In the genomic region with DNA sequence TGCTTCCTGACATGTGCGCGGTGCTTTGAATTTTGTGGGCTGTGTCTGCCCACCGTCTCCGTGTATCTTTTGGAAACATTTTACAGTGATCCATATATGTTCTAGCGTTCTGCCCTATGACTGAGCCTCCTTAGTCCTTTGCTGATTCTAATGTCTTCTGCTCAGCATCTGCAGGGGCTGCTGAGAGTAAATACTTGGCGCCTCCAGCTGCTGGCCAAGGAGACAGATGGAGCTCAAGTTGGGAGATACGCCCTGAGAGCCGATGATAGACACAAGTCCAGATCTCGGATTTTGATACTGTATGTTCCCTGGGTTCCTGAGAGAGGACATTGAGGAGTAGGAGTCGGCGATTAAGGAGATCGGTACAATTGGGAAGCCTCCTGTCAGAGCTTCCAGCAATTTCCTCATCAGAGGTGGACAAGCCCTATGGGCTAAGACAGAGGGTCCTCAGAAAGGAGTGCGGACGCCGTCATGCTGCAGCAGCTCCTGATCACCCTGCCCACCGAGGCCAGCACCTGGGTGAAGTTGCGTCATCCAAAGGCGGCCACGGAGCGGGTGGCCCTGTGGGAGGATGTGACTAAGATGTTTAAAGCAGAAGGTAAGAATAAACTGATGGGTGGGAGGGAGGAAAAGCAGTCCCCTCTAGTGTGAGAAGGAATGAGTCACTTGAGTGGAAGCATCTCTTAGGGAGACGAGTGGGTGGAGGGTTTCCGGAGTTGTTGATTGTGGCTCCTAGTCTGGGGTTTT, we compare ENCODE assay signal across 8 cellular contexts. TPM values are rescaled to one million over a fixed set of nuclear protein-coding genes. Genes with fewer than 3 reads are reported as not detected.
DNase-seq lines count a peak whose midpoint lies in the region; ATAC-seq and TF ChIP-seq lines count a peak whose summit lies in the region.

No MANE protein-coding gene starts in this region.

- peaks cover 0 to 3% of the 10 kb centered on the region in 2 donors for H3K4me1 ChIP-seq in ascending aorta

- CTCF ChIA-PET in BJ (lab: Yijun Ruan, JAX): interaction anchor here (0.6 to 5.4 kb wide), 5 partner anchors 12 to 112 kb away, joined by 3 to 28 read pairs (median 3); no protein-coding TSS in a partner anchor

- H3K4me3 ChIP-seq in BJ (ENCODE audit: low read depth, low read length) (peak overlapping the region; percentile 81), ascending aorta (peak overlapping the region; percentile 59 to 83), iPS-18c (ENCODE audit: insufficient read depth, low read depth, low read length) (peak overlapping the region; percentile 80), skin epidermis (peak overlapping the region; percentile 57 to 76 (median 67))

- ATAC-seq in GM19372 (IDR thresholded peaks at IDR 0.05; ENCODE audit: low read depth, unreplicated experiment): peak; percentile 38

- no peaks in the 10 kb centered on the region for H3K27me3 ChIP-seq in BJ (ENCODE audit: control insufficient read depth, insufficient read depth, low read length)
- no peaks in the 10 kb centered on the region for H3K27me3 ChIP-seq in ascending aorta

- POLR2A ChIA-PET in BJ (lab: Charles Lee): no interaction called here

- peaks cover 0 to 5% of the 10 kb centered on the region in 2 donors for H3K9me3 ChIP-seq in ascending aorta
- peaks cover 8% of the 10 kb centered on the region for H3K9me3 ChIP-seq in iPS-18c (ENCODE audit: control insufficient read depth, insufficient read depth, low read length)

- H3K27ac ChIP-seq in ascending aorta (peak overlapping the region; percentile 62 to 85), skin epidermis (peak overlapping the region in 20 of 21 experiments; percentile 12 to 92 (median 78))

- intact Hi-C loops in ascending aorta (cut with DNase I): loop anchor here (1.0 kb wide), 1 partner anchor 27 kb away; a partner anchor contains a TSS

- H3K36me3 ChIP-seq in BJ (ENCODE audit: control insufficient read depth, insufficient read depth, low read length) (no peaks in the 10 kb centered on the region), ascending aorta (no peaks in the 10 kb centered on the region)

- DNase-seq in BJ (ENCODE audit: low read depth): peak; percentile 19
- peak; percentile 58 for DNase-seq in HK-2 (ENCODE audit: unreplicated experiment)
- peak; percentile 18 to 81 (median 71) for DNase-seq in T-helper 2 cell
- peak; percentile 21 to 69 for DNase-seq in ascending aorta (ENCODE audit: low spot score in 2 of 2)
- DNase-seq in OCI-M2 (lab: John Stamatoyannopoulos, UW; ENCODE audit: unreplicated experiment): no peak

- TF ChIP-seq CTCF in BJ (IDR thresholded peaks at IDR 0.05; ENCODE audit: insufficient read depth, low read depth, low read length): no peak
- TF ChIP-seq CTCF in ascending aorta (IDR thresholded peaks at IDR 0.05): no peak

RNA-seq across cellular contexts. Expression of a gene that starts 0.4 kb away (rescaled TPM):
- 1.5 and 2.5 TPM in 2 replicates for polyA plus RNA-seq in BJ (2011; rRNA removed)
- polyA minus RNA-seq in BJ (2011; rRNA and poly(A)+ RNA removed): 1.5 and 1.7 TPM in 2 replicates
- total RNA-seq in ascending aorta: 3.8 TPM

RNA-seq across cellular contexts. Expression of a gene that starts 26.4 kb away (rescaled TPM):
- 1.4 and 1.9 TPM in 2 replicates for polyA plus RNA-seq in BJ (2011; rRNA removed)
- 0.87 and 1.2 TPM in 2 replicates for polyA minus RNA-seq in BJ (2011; rRNA and poly(A)+ RNA removed)
- total RNA-seq in ascending aorta: 2.8 TPM

RNA-seq across cellular contexts. Expression of a gene that starts 57.9 kb away (rescaled TPM):
- 6.4 and 9.6 TPM in 2 replicates for polyA plus RNA-seq in BJ (2011; rRNA removed)
- 6.3 and 6.4 TPM in 2 replicates for polyA minus RNA-seq in BJ (2011; rRNA and poly(A)+ RNA removed)
- total RNA-seq in ascending aorta: 16.3 TPM
